Comparison of ENCODE assay signal across 10 cellular contexts in the genomic region with DNA sequence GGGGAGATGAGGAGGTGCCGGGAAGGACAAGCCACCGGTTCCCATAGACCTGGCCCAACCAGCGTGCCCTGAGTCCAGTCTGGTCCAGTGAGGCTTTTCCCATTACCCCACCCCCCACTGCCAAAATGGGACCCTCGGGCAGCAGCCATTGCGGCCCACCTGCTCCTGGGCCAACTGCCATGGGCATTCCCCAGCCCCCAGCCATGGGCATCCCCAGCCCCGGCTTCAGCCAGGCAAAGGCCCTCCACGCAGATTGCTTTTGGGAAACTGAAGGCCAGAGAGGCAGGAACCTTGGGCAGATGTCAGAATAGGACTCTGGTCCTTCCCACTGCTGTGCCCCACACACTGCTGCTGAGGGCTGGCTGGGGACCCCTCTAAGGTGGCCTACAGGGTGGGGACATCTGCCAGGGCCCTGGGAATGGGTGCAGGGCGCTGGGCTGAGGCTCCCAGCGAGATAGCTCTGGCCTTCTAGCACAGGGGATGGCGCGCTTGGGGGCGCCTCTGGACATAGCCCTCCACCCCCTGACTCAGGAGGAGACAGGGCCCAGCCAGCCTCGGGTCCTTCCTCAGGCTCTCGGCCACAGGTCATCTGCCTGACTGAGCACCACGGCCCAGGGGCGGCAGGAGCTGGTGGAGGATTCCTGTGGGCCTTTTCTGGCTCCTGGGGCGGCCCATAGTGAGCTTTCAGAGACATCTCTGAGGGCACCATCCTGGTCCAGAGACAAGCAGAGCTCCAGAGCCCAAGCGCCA. TPM values are rescaled to one million over a fixed set of nuclear protein-coding genes. Genes with fewer than 3 reads are reported as not detected.
DNase-seq lines count a peak whose midpoint lies in the region; ATAC-seq and TF ChIP-seq lines count a peak whose summit lies in the region.
"Had no signal": no experiment of that assay in that cellular context is flagged by ENCODE, and none has a peak within 500 bp of the region (broad histone marks: within the 10 kb centered on the region; RNA-seq: fewer than 3 reads in every experiment).

No MANE protein-coding gene starts in this region.

- H3K27ac ChIP-seq in ascending aorta (peak overlapping the region; percentile 69 to 85), testis (peak overlapping the region; percentile 34 to 95)
- H3K27ac ChIP-seq: parathyroid adenoma had no signal

- TF ChIP-seq POLR2A in testis (IDR thresholded peaks at IDR 0.05) (no peak), erythroblast (IDR thresholded peaks at IDR 0.05; ENCODE audit: low read length) (no peak)

- intact Hi-C loops in ascending aorta (cut with DNase I) (loop anchor here (10.0 kb wide), 1 partner anchor 539 kb away; the partner anchor contains the start of genes LMF2 and NCAPH2), mucosa of descending colon (cut with DNase I, micrococcal nuclease) (no loop called here), testis (cut with DNase I; ENCODE audit: low total_unique reads) (no loop called here)

- DNase-seq in activated CD4-positive, alpha-beta T cell treated with anti-CD3 and anti-CD28 coated beads for 4 hours, result peak; percentile 32 to 39
- no peak for DNase-seq in activated CD4-positive, alpha-beta T cell treated with anti-CD3 and anti-CD28 coated beads, Interleukin-2, amount 50 U/mL, for 4 hours
- DNase-seq in ascending aorta (ENCODE audit: low spot score in 2 of 2) (peak; percentile 8 to 63), mucosa of descending colon (peak; percentile 23 to 59 (median 39)), testis (no peak), erythroblast (lab: John Stamatoyannopoulos, UW) (no peak)
- DNase-seq: NCI-H748 treated with DMSO at 0.1 percent for 48 hours had no signal

- no peak for ATAC-seq in mucosa of descending colon
- ATAC-seq in GM19035 (IDR thresholded peaks at IDR 0.05; ENCODE audit: unreplicated experiment), result no peak
- ATAC-seq in HG02571 (IDR thresholded peaks at IDR 0.05; ENCODE audit: unreplicated experiment), result no peak

- TF ChIP-seq CTCF in ascending aorta (IDR thresholded peaks at IDR 0.05) (no peak), mucosa of descending colon (IDR thresholded peaks at IDR 0.05) (no peak), testis (IDR thresholded peaks at IDR 0.05) (no peak)

- no peaks in the 10 kb centered on the region for H3K27me3 ChIP-seq in ascending aorta
- no peaks in the 10 kb centered on the region for H3K27me3 ChIP-seq in testis

- WGBS in testis, 2 donors, result 66 to 90% methylated on average over 5 to 18 of the region's 18 CpGs

- H3K4me3 ChIP-seq in ascending aorta, result no peak overlapping the region
- H3K4me3 ChIP-seq in mucosa of descending colon, result no peak overlapping the region
- H3K4me3 ChIP-seq in testis, result no peak overlapping the region

- H3K4me1 ChIP-seq in ascending aorta (peaks cover 3 to 39% of the 10 kb centered on the region in 2 donors), mucosa of descending colon (ENCODE audit: low read depth) (peaks cover 39% of the 10 kb centered on the region), testis (peaks cover 59% of the 10 kb centered on the region)

- H3K36me3 ChIP-seq in ascending aorta (peaks cover 18 to 22% of the 10 kb centered on the region in 2 donors), mucosa of descending colon (ENCODE audit: low read depth) (peaks cover 5% of the 10 kb centered on the region), testis (ENCODE audit: low read depth, missing control alignments) (no peaks in the 10 kb centered on the region)

- no peaks in the 10 kb centered on the region for H3K9me3 ChIP-seq in ascending aorta
- H3K9me3 ChIP-seq in mucosa of descending colon, result no peaks in the 10 kb centered on the region
- no peaks in the 10 kb centered on the region for H3K9me3 ChIP-seq in testis

RNA-seq across cellular contexts. Expression of gene PIM3, which starts 4.9 kb away (rescaled TPM):
- total RNA-seq in ascending aorta, result 269 TPM
- 100 to 1,000 TPM in 1 of 3 donors, 10 to 100 TPM in 2; 56.4 to 106 (median 58.7) TPM for total RNA-seq in mucosa of descending colon
- total RNA-seq in testis, result 10 to 100 TPM; 68.2 to 89.9 TPM
- polyA plus RNA-seq in testis (ENCODE audit: insufficient read depth, low read depth, low replicate concordance), result 50.8 TPM

RNA-seq across cellular contexts. Expression of gene CRELD2, which starts 47.0 kb away (rescaled TPM):
- 61.8 TPM for total RNA-seq in ascending aorta
- 10 to 100 TPM; 27.6 to 57.6 (median 32.2) TPM for total RNA-seq in mucosa of descending colon
- total RNA-seq in testis, result 10 to 100 TPM; 57.9 to 64.2 TPM
- polyA plus RNA-seq in testis (ENCODE audit: insufficient read depth, low read depth, low replicate concordance), result 58.3 TPM

RNA-seq across cellular contexts. Expression of gene IL17REL, which starts 47.1 kb away (rescaled TPM):
- total RNA-seq in ascending aorta (not detected), mucosa of descending colon (under 1 TPM in 2 of 3 donors, not detected in 1; 0.09 to 0.43 TPM), testis (under 1 TPM; 0.25 to 0.55 TPM)
- 0.30 TPM for polyA plus RNA-seq in testis (ENCODE audit: insufficient read depth, low read depth, low replicate concordance)

RNA-seq across cellular contexts. Expression of gene ALG12, which starts 47.2 kb away (rescaled TPM):
- total RNA-seq in ascending aorta (6.9 TPM), mucosa of descending colon (10 to 100 TPM; 21.7 to 28.7 (median 25.5) TPM), testis (10 to 100 TPM; 11.9 to 18.3 TPM)
- 10.6 TPM for polyA plus RNA-seq in testis (ENCODE audit: insufficient read depth, low read depth, low replicate concordance)

Comparison
In these comparisons a context has a peak if more than half of its experiments do, and no peak if none do; other contexts are left out.
1. DNase-seq: peak in activated CD4-positive, alpha-beta T cell treated with anti-CD3 and anti-CD28 coated beads for 4 hours (2 of 2), ascending aorta (2 of 2) and mucosa of descending colon (3 of 3); none in activated CD4-positive, alpha-beta T cell treated with anti-CD3 and anti-CD28 coated beads, Interleukin-2, amount 50 U/mL, for 4 hours (0 of 2), testis (single experiment) and erythroblast (0 of 2).